13 cellular contexts compared by ENCODE assay signal in the genomic region with DNA sequence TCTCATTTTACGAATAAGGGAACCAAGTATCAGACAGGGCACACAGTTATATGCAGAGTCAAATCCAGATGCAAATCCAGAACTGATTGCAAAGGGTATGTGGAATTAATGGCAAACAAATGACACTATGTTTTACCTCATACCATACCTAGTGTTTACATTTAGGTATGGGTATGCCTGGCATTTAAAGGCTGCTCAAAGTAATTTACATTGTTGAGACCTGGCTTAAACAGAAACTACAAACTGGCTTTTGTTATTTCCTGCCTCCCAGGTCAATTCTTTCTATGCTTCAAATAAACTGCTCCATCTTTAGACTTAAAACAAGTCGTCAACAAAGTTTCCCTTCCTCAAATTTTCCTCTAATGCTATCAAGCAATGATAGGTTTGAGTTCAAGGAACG. TPM values are rescaled to one million over a fixed set of nuclear protein-coding genes. Genes with fewer than 3 reads are reported as not detected.
DNase-seq lines count a peak whose midpoint lies in the region; ATAC-seq and TF ChIP-seq lines count a peak whose summit lies in the region.
"Had no signal": no experiment of that assay in that cellular context is flagged by ENCODE, and none has a peak within 500 bp of the region (broad histone marks: within the 10 kb centered on the region; RNA-seq: fewer than 3 reads in every experiment).

No MANE protein-coding gene starts in this region.

- no peaks in the 10 kb centered on the region for H3K9me3 Mint-ChIP-seq in activated naive CD4-positive, alpha-beta T cell treated with anti-CD3 and anti-CD28 coated beads, Interleukin-2, amount 10 ng/mL, durations not matched to agents 7 days and 5 days
- no peaks in the 10 kb centered on the region for H3K9me3 Mint-ChIP-seq in activated naive CD4-positive, alpha-beta T cell treated with anti-CD3 and anti-CD28 coated beads, Interleukin-2, amount 50 U/mL, for 72 hours
- no peaks in the 10 kb centered on the region for H3K9me3 Mint-ChIP-seq in activated naive CD8-positive, alpha-beta T cell (ENCODE audit: low read depth)

- no peaks in the 10 kb centered on the region for H3K27me3 Mint-ChIP-seq in activated naive CD4-positive, alpha-beta T cell treated with anti-CD3 and anti-CD28 coated beads, Interleukin-2, amount 10 ng/mL, durations not matched to agents 7 days and 5 days
- H3K27me3 Mint-ChIP-seq in activated naive CD8-positive, alpha-beta T cell = no peaks in the 10 kb centered on the region

- peaks cover 2% of the 10 kb centered on the region; the same call in 1 of the 2 replicates for H3K36me3 ChIP-seq in HUES64 (ENCODE audit: insufficient read depth, low read length)
- no peaks in the 10 kb centered on the region for H3K36me3 ChIP-seq in smooth muscle cell (ENCODE audit: low read depth)

- intact Hi-C loops in posterior cingulate gyrus (cut with DNase I) = no loop called here

- no peak overlapping the region for H3K4me3 Mint-ChIP-seq in activated naive CD4-positive, alpha-beta T cell treated with anti-CD3 and anti-CD28 coated beads, Interleukin-2, amount 10 ng/mL, durations not matched to agents 7 days and 5 days
- H3K4me3 Mint-ChIP-seq in activated naive CD8-positive, alpha-beta T cell = no peak overlapping the region

- no peak overlapping the region for H3K4me3 ChIP-seq in HUES64 (ENCODE audit: low read length)
- H3K4me3 ChIP-seq in smooth muscle cell = no peak overlapping the region
- H3K4me3 ChIP-seq: mucosa of descending colon had no signal

- H4K20me1 ChIP-seq in smooth muscle cell (ENCODE audit: low read depth) = peaks cover 60% of the 10 kb centered on the region

- ATAC-seq in activated naive CD4-positive, alpha-beta T cell treated with anti-CD3 and anti-CD28 coated beads, Interleukin-2, amount 50 U/mL, for 72 hours = no peak
- ATAC-seq: HCT116, mucosa of descending colon, PC-3 had no signal

- no peak for TF ChIP-seq CTCF in smooth muscle cell (IDR thresholded peaks at IDR 0.05; ENCODE audit: borderline replicate concordance, insufficient read depth, poor library complexity, severe bottlenecking)

- H3K4me2 ChIP-seq in smooth muscle cell = no peak overlapping the region

- CTCF ChIA-PET in activated naive CD4-positive, alpha-beta T cell treated with anti-CD3 and anti-CD28 coated beads, Interleukin-2, amount 10 ng/mL, durations not matched to agents 7 days and 5 days (lab: Charles Lee) = no interaction called here

- H3K27ac ChIP-seq in HUES64 (ENCODE audit: low read depth, low read length) = peak overlapping the region; percentile 28; the same call in 1 of the 2 replicates
- H3K27ac ChIP-seq in smooth muscle cell (ENCODE audit: low read depth) = peak overlapping the region; percentile 94

- H3K27ac Mint-ChIP-seq in activated naive CD4-positive, alpha-beta T cell treated with anti-CD3 and anti-CD28 coated beads, Interleukin-2, amount 10 ng/mL, durations not matched to agents 7 days and 5 days = peak overlapping the region; percentile 24
- no peak overlapping the region for H3K27ac Mint-ChIP-seq in activated naive CD4-positive, alpha-beta T cell treated with anti-CD3 and anti-CD28 coated beads, Interleukin-2, amount 50 U/mL, for 72 hours
- peak overlapping the region; percentile 55 for H3K27ac Mint-ChIP-seq in activated naive CD8-positive, alpha-beta T cell

- no peaks in the 10 kb centered on the region for H3K27me3 ChIP-seq in HUES64 (ENCODE audit: insufficient read depth, low read length)
- no peaks in the 10 kb centered on the region for H3K27me3 ChIP-seq in smooth muscle cell (ENCODE audit: low read depth)

- peaks cover 28% of the 10 kb centered on the region for H3K4me1 Mint-ChIP-seq in activated naive CD4-positive, alpha-beta T cell treated with anti-CD3 and anti-CD28 coated beads, Interleukin-2, amount 10 ng/mL, durations not matched to agents 7 days and 5 days
- H3K4me1 Mint-ChIP-seq in activated naive CD8-positive, alpha-beta T cell (ENCODE audit: low read depth) = peaks cover 36% of the 10 kb centered on the region

- H3K9me3 ChIP-seq in HUES64 (ENCODE audit: insufficient read depth, low read depth, low read length) (no peaks in the 10 kb centered on the region), smooth muscle cell (replicated peaks; ENCODE audit: low read depth) (no peaks in the 10 kb centered on the region)
- H3K9me3 ChIP-seq: mucosa of descending colon had no signal

- no peak for DNase-seq in activated naive CD4-positive, alpha-beta T cell treated with anti-CD3 and anti-CD28 coated beads, Interleukin-2, amount 10 ng/mL, durations not matched to agents 7 days and 5 days
- no peak for DNase-seq in activated naive CD4-positive, alpha-beta T cell treated with anti-CD3 and anti-CD28 coated beads, Interleukin-2, amount 50 U/mL, for 72 hours (ENCODE audit: low spot score in 2 of 2)
- DNase-seq in smooth muscle cell (lab: John Stamatoyannopoulos, UW; ENCODE audit: unreplicated experiment) (no peak), posterior cingulate gyrus (no peak), NCI-H2081 treated with DMSO at 0.1 percent for 48 hours (lab: John Stamatoyannopoulos, UW) (no peak), DMS53 (lab: John Stamatoyannopoulos, UW) (no peak)
- DNase-seq: mucosa of descending colon; NCI-H2171 treated with DMSO at 0.1 percent for 48 hours; PC-3; stimulated activated CD4-positive, alpha-beta T cell treated with anti-CD3 and anti-CD28 coated beads, Interleukin-2, amount 100 ng/mL, for 24 hours had no signal

- peaks cover 18% of the 10 kb centered on the region for H3F3A ChIP-seq in smooth muscle cell (ENCODE audit: low read depth)

- peaks cover 14% of the 10 kb centered on the region for H3K36me3 Mint-ChIP-seq in activated naive CD4-positive, alpha-beta T cell treated with anti-CD3 and anti-CD28 coated beads, Interleukin-2, amount 10 ng/mL, durations not matched to agents 7 days and 5 days
- H3K36me3 Mint-ChIP-seq in activated naive CD4-positive, alpha-beta T cell treated with anti-CD3 and anti-CD28 coated beads, Interleukin-2, amount 50 U/mL, for 72 hours = peaks cover 0 to 8% of the 10 kb centered on the region in 2 donors
- peaks cover 5% of the 10 kb centered on the region for H3K36me3 Mint-ChIP-seq in activated naive CD8-positive, alpha-beta T cell

- peaks cover 85% of the 10 kb centered on the region for H3K79me2 ChIP-seq in smooth muscle cell (ENCODE audit: low read depth)

- H3K9ac ChIP-seq in HUES64 (ENCODE audit: low read depth, low read length) = no peak overlapping the region
- H3K9ac ChIP-seq in smooth muscle cell (ENCODE audit: low read depth) = no peak overlapping the region

- 87% methylated on average over 3 of the region's 3 CpGs for whole genome bisulfite sequencing in HUES64
- 76% methylated on average over 3 of the region's 3 CpGs for WGBS in smooth muscle cell (ENCODE audit: low lambda C conversion rate)

- no peak overlapping the region for H2AFZ ChIP-seq in smooth muscle cell (ENCODE audit: low read depth)

- H3K4me1 ChIP-seq in HUES64 (ENCODE audit: insufficient read depth, low read length) (peaks cover 41% of the 10 kb centered on the region), smooth muscle cell (ENCODE audit: low read depth) (peaks cover 20% of the 10 kb centered on the region)

RNA-seq across cellular contexts. Expression of a gene that starts 33.7 kb away (rescaled TPM):
- 10 to 100 TPM; 39.1 to 73.9 TPM for total RNA-seq in activated naive CD4-positive, alpha-beta T cell treated with anti-CD3 and anti-CD28 coated beads, Interleukin-2, amount 50 U/mL, for 72 hours
- polyA plus RNA-seq in HUES64 (2013, experiment 1 of 2) = 38.6 TPM
- 38.2 TPM for polyA plus RNA-seq in HUES64 (2013, experiment 2 of 2)
- 58.0 and 62.2 TPM in 2 replicates for total RNA-seq in smooth muscle cell
- 29.7 and 33.8 TPM in 2 replicates for polyA plus RNA-seq in smooth muscle cell

Comparison
In these comparisons a context has a peak if more than half of its experiments do, and no peak if none do; other contexts are left out.
1. H3K27ac Mint-ChIP-seq: peak in activated naive CD4-positive, alpha-beta T cell treated with anti-CD3 and anti-CD28 coated beads, Interleukin-2, amount 10 ng/mL, durations not matched to agents 7 days and 5 days (single experiment) and activated naive CD8-positive, alpha-beta T cell (single experiment); none in activated naive CD4-positive, alpha-beta T cell treated with anti-CD3 and anti-CD28 coated beads, Interleukin-2, amount 50 U/mL, for 72 hours (0 of 2).